Comparison of ENCODE assay signal across 1 cellular context in the genomic region with DNA sequence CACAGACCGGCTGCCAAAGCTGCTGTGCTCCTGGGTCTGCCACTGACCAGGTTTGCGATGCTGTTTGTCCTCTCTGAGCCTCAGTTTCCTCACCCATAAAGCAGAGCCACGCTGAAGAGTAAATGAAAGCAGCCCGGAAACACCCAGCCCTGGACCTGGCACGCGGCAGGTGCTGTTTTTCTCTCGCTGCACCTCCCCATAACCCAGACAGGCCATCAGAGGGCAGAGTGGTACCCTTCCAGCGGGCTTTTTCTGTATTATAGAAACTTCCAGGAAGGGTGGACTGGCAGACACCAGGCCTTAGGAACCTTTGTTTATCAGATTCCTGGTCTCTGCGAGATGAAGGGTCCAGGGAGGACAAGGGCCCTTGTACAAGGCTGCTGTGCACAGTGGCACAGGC.
TF ChIP-seq lines count a peak whose summit lies in the region.

No MANE protein-coding gene starts in this region.

TF ChIP-seq in K562, 482 proteins besides CTCF, POLR2A, EP300 and RAD21:
- TF ChIP-seq NR0B1 (IDR thresholded peaks at IDR 0.05; ENCODE audit: partially characterized antibody) (no peak), SETDB1 (IDR thresholded peaks at IDR 0.05; ENCODE audit: low read length) (no peak), PCBP2 (IDR thresholded peaks at IDR 0.05; ENCODE audit: low read depth, low read length, poor library complexity, severe bottlenecking) (no peak), PTTG1 (tag; IDR thresholded peaks at IDR 0.05; ENCODE audit: low read depth) (no peak), THRA (IDR thresholded peaks at IDR 0.05) (no peak), TCF3 (CRISPR knock-in tag; IDR thresholded peaks at IDR 0.05) (no peak), TGIF2 (CRISPR knock-in tag; IDR thresholded peaks at IDR 0.05) (no peak), TAL1 (IDR thresholded peaks at IDR 0.05) (no peak), ZNF444 (CRISPR knock-in tag; IDR thresholded peaks at IDR 0.05) (no peak)
- TF ChIP-seq, protein P1, sequence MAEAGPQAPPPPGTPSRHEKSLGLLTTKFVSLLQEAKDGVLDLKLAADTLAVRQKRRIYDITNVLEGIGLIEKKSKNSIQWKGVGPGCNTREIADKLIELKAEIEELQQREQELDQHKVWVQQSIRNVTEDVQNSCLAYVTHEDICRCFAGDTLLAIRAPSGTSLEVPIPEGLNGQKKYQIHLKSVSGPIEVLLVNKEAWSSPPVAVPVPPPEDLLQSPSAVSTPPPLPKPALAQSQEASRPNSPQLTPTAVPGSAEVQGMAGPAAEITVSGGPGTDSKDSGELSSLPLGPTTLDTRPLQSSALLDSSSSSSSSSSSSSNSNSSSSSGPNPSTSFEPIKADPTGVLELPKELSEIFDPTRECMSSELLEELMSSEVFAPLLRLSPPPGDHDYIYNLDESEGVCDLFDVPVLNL (CRISPR knock-in tag; IDR thresholded peaks at IDR 0.05; ENCODE audit: low read depth), result no peak
- TF ChIP-seq, protein P2, sequence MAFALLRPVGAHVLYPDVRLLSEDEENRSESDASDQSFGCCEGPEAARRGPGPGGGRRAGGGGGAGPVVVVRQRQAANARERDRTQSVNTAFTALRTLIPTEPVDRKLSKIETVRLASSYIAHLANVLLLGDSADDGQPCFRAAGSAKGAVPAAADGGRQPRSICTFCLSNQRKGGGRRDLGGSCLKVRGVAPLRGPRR (CRISPR knock-in tag; IDR thresholded peaks at IDR 0.05), result no peak
